8 cellular contexts compared by ENCODE assay signal in the genomic region with DNA sequence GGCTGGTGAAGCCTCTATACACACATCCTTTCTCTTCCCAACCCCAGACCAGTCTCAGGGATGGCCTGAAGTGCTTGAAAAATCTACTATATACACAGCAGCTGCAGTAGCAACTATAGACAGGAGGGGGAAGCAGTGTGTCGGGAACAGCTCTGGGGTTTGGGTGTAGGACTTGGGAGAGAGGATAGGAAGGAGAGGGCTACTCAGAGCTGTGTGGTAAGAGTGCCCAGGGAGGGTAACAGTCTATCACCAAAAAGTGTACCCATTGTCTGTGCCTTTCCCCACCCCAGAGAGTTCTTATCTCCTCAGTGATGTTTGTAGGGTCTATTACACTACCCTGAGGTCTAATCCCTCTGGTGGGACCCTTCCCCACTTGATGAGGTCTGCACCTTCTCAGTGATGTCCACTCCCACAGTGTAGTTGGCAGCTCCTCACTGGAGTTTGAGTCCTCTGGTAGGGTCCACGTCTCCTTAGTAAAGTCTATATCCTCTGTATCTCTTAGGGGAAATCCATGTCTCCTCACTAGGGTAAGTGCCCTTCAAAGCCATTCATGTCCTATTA. TPM values are rescaled to one million over a fixed set of nuclear protein-coding genes. Genes with fewer than 3 reads are reported as not detected.
DNase-seq lines count a peak whose midpoint lies in the region; ATAC-seq and TF ChIP-seq lines count a peak whose summit lies in the region.

No MANE protein-coding gene starts in this region.

- H3K4me2 ChIP-seq in DND-41 (ENCODE audit: insufficient read depth, low read length): no peak overlapping the region
- no peak overlapping the region for H3K4me2 ChIP-seq in neural progenitor cell

- peaks cover 7% of the 10 kb centered on the region for H3K27me3 ChIP-seq in DND-41 (ENCODE audit: insufficient read depth, low read length, poor library complexity)
- H3K27me3 ChIP-seq in Panc1 (ENCODE audit: control insufficient read depth, insufficient read depth, low read length): no peaks in the 10 kb centered on the region
- H3K27me3 ChIP-seq in foreskin keratinocyte: no peaks in the 10 kb centered on the region
- peaks cover 34% of the 10 kb centered on the region for H3K27me3 ChIP-seq in neural progenitor cell
- H3K27me3 ChIP-seq in tibial nerve: no peaks in the 10 kb centered on the region

- BruUV-seq in Panc1 (replicated peaks; lab: Mats Ljungman, UMichigan): no TSS peak

- in situ Hi-C loops in Panc1 (cut with HindIII; ENCODE audit: low pct_unique_long_range_greater_than_20kb, low sequenced_read_pairs): no loop called here

- H3K36me3 ChIP-seq in DND-41 (ENCODE audit: insufficient read depth, low read length) (no peaks in the 10 kb centered on the region), Panc1 (ENCODE audit: control insufficient read depth, insufficient read depth, low read length) (no peaks in the 10 kb centered on the region), neural progenitor cell (no peaks in the 10 kb centered on the region), tibial nerve (no peaks in the 10 kb centered on the region)

- DNase-seq in DND-41: peak; percentile 73
- DNase-seq in M059J (ENCODE audit: low read depth): peak; percentile 91
- DNase-seq in Panc1 (ENCODE audit: low read depth, low spot score): peak; percentile 92
- peak; percentile 76 for DNase-seq in activated effector memory CD4-positive, alpha-beta T cell treated with anti-CD3 and anti-CD28 coated beads, Interleukin-2, amount 50 U/mL, for 16 hours
- peak; percentile 58 to 74 for DNase-seq in foreskin keratinocyte
- peak; percentile 82 for DNase-seq in neural progenitor cell (ENCODE audit: low spot score)
- DNase-seq in tibial nerve (ENCODE audit: low spot score in 2 of 2): peak; percentile 76 to 96

- H3K79me2 ChIP-seq in DND-41 (ENCODE audit: insufficient read depth, low read length) (peaks cover 26% of the 10 kb centered on the region), neural progenitor cell (ENCODE audit: low read depth) (peaks cover 20% of the 10 kb centered on the region)

- H3K9me3 Mint-ChIP-seq in neural progenitor cell: no peaks in the 10 kb centered on the region

- TF ChIP-seq CTCF in DND-41 (IDR thresholded peaks at IDR 0.05; ENCODE audit: borderline replicate concordance, extremely low read depth, low read length, poor library complexity, severe bottlenecking) (peak; percentile 96), Panc1 (IDR thresholded peaks at IDR 0.05) (peak; percentile 92), foreskin keratinocyte (conservative IDR thresholded peaks at IDR 0.05) (peak; percentile 96), neural progenitor cell (IDR thresholded peaks at IDR 0.05) (peak; percentile 81), tibial nerve (IDR thresholded peaks at IDR 0.05) (peak; percentile 71 to 92 (median 86))

- WGBS in tibial nerve, 2 donors: 21 to 38% methylated on average over 2 of the region's 2 CpGs

- TF ChIP-seq POLR2A in tibial nerve (IDR thresholded peaks at IDR 0.05): no peak

- TF ChIP-seq EP300 in tibial nerve (IDR thresholded peaks at IDR 0.05): peak in 1 of 2 donors; percentile 52

- peaks cover 26% of the 10 kb centered on the region for H3F3A ChIP-seq in neural progenitor cell (ENCODE audit: low read depth)

- peaks cover 3% of the 10 kb centered on the region for H3K36me3 Mint-ChIP-seq in neural progenitor cell

- no peaks in the 10 kb centered on the region for H3K9me3 ChIP-seq in DND-41 (ENCODE audit: insufficient read depth, low read length, severe bottlenecking)
- no peaks in the 10 kb centered on the region for H3K9me3 ChIP-seq in Panc1 (ENCODE audit: control insufficient read depth, insufficient read depth, low read depth, low read length)
- no peaks in the 10 kb centered on the region for H3K9me3 ChIP-seq in neural progenitor cell (ENCODE audit: low read depth)
- no peaks in the 10 kb centered on the region for H3K9me3 ChIP-seq in tibial nerve

- peaks cover 13% of the 10 kb centered on the region for H3K27me3 Mint-ChIP-seq in neural progenitor cell (ENCODE audit: insufficient read depth, low read depth)

- H4K20me1 ChIP-seq in DND-41 (ENCODE audit: insufficient read depth, low read length): no peaks in the 10 kb centered on the region
- H4K20me1 ChIP-seq in neural progenitor cell (ENCODE audit: low read depth): no peaks in the 10 kb centered on the region

- ATAC-seq in DND-41 (ENCODE audit: insufficient read depth, low read depth) (peak; percentile 23; the same call in 1 of the 3 replicates), Panc1 (peak; percentile 68), foreskin keratinocyte (peak; percentile 61), GM21528 (IDR thresholded peaks at IDR 0.05; ENCODE audit: low FRiP score, unreplicated experiment) (no peak)

- H3K4me3 ChIP-seq in DND-41 (ENCODE audit: low read depth in 1 of 2, low read length in 2 of 2) (no peak overlapping the region), Panc1 (ENCODE audit: low read depth in 2 of 2, low read length in 2 of 2) (no peak overlapping the region), neural progenitor cell (no peak overlapping the region), tibial nerve (no peak overlapping the region)

- peak overlapping the region; percentile 94 for H3K4me3 Mint-ChIP-seq in neural progenitor cell

- H3K27ac ChIP-seq in DND-41 (ENCODE audit: low read length) (no peak overlapping the region), Panc1 (ENCODE audit: low read length) (peak overlapping the region; percentile 35; the same call in 1 of the 2 replicates), foreskin keratinocyte (no peak overlapping the region), neural progenitor cell (no peak overlapping the region), tibial nerve (peak overlapping the region; percentile 67 to 93 (median 82))

- H3K9ac ChIP-seq in DND-41 (ENCODE audit: low read depth, low read length): no peak overlapping the region
- no peak overlapping the region for H3K9ac ChIP-seq in neural progenitor cell

- H3K4me1 ChIP-seq in DND-41 (ENCODE audit: insufficient read depth, low read length): peaks cover 61% of the 10 kb centered on the region
- peaks cover 12% of the 10 kb centered on the region for H3K4me1 ChIP-seq in Panc1 (ENCODE audit: control insufficient read depth, insufficient read depth, low read length)
- H3K4me1 ChIP-seq in foreskin keratinocyte: peaks cover 8% of the 10 kb centered on the region
- H3K4me1 ChIP-seq in neural progenitor cell: peaks cover 14% of the 10 kb centered on the region
- peaks cover 0 to 51% (median 10%) of the 10 kb centered on the region in 4 donors for H3K4me1 ChIP-seq in tibial nerve

- intact Hi-C loops in Panc1 (cut with micrococcal nuclease; ENCODE audit: unreplicated experiment): loop anchor here (2.0 to 10.0 kb wide), 2 partner anchors 87 to 221 kb away; a partner anchor contains a TSS

- CTCF ChIA-PET in Panc1 (lab: Charles Lee): interaction anchor here (0.6 to 1.0 kb wide), 8 partner anchors 16 to 267 kb away, joined by 3 to 12 read pairs (median 4); a partner anchor contains a TSS

- POLR2A ChIA-PET in Panc1 (lab: Charles Lee): interaction anchor here (0.5 kb wide), 1 partner anchor 31 kb away, joined by 13 read pairs; no protein-coding TSS in a partner anchor

- no peak overlapping the region for H3K27ac Mint-ChIP-seq in neural progenitor cell

- H2AFZ ChIP-seq in DND-41 (ENCODE audit: low read depth, low read length) (no peak overlapping the region), neural progenitor cell (replicated peaks) (no peak overlapping the region)

- peaks cover 35% of the 10 kb centered on the region for H3K4me1 Mint-ChIP-seq in neural progenitor cell

RNA-seq across cellular contexts. Expression of a gene that starts 1.5 kb away (rescaled TPM):
- 2.1 and 2.6 TPM in 2 replicates for total RNA-seq in M059J (2014; rRNA removed; shearing (Covaris generic))
- total RNA-seq in Panc1 (2021; ENCODE audit: unreplicated experiment): 11.5 TPM
- 17.0 TPM for polyA plus RNA-seq in Panc1 (2012; ENCODE audit: insufficient read length)
- total RNA-seq in foreskin keratinocyte: 4.3 and 5.7 TPM in 2 replicates
- 8.5 and 9.3 TPM in 2 replicates for polyA plus RNA-seq in foreskin keratinocyte
- 9.1 and 22.3 TPM in 2 replicates for total RNA-seq in neural progenitor cell (ENCODE audit: low replicate concordance)
- 10 to 100 TPM; 19.6 to 41.7 (median 28.4) TPM for total RNA-seq in tibial nerve

RNA-seq across cellular contexts. Expression of a gene that starts 2.2 kb away (rescaled TPM):
- 26.0 and 34.2 TPM in 2 replicates for total RNA-seq in M059J (2014; rRNA removed; shearing (Covaris generic))
- total RNA-seq in Panc1 (2021; ENCODE audit: unreplicated experiment): 25.4 TPM
- polyA plus RNA-seq in Panc1 (2012; ENCODE audit: insufficient read length): 36.0 TPM
- total RNA-seq in foreskin keratinocyte: 131 and 169 TPM in 2 replicates
- polyA plus RNA-seq in foreskin keratinocyte: 103 and 134 TPM in 2 replicates
- total RNA-seq in neural progenitor cell (ENCODE audit: low replicate concordance): 25.0 and 30.8 TPM in 2 replicates
- total RNA-seq in tibial nerve: 100 to 1,000 TPM in 2 of 4 donors, 10 to 100 TPM in 2; 68.4 to 112 (median 94.3) TPM

RNA-seq across cellular contexts. Expression of a gene that starts 48.7 kb away (rescaled TPM):
- 7.5 and 14.5 TPM in 2 replicates for total RNA-seq in M059J (2014; rRNA removed; shearing (Covaris generic))
- total RNA-seq in Panc1 (2021; ENCODE audit: unreplicated experiment) (28.9 TPM), foreskin keratinocyte (16.1 and 17.6 TPM in 2 replicates), neural progenitor cell (ENCODE audit: low replicate concordance) (10.9 and 14.3 TPM in 2 replicates), tibial nerve (10 to 100 TPM; 16.9 to 26.1 (median 24.0) TPM)
- 20.6 TPM for polyA plus RNA-seq in Panc1 (2012; ENCODE audit: insufficient read length)
- 12.2 and 18.1 TPM in 2 replicates for polyA plus RNA-seq in foreskin keratinocyte

Comparison
In these comparisons a context has a peak if more than half of its experiments do, and no peak if none do; other contexts are left out.
1. H3K27ac ChIP-seq: peak in Panc1 (single experiment) and tibial nerve (4 of 4); none in DND-41 (single experiment), foreskin keratinocyte (single experiment) and neural progenitor cell (single experiment).
2. Peak in every context shown above with its lines, with median percentiles within 50 percentile points of each other: DNase-seq and CTCF ChIP-seq.